ENCODE assay signal across 8 cellular contexts in genomic region chr12:57242691-57243454, GRCh38.
DNase-seq lines count a peak whose midpoint lies in the region; ATAC-seq and TF ChIP-seq lines count a peak whose summit lies in the region.

No MANE protein-coding gene starts in this region.

- TF ChIP-seq CTCF in astrocyte of the spinal cord (IDR thresholded peaks at IDR 0.05; ENCODE audit: low read depth, low read length): peak; percentile 77

- peak overlapping the region; percentile 31 for H3K4me3 ChIP-seq in astrocyte of the spinal cord (ENCODE audit: low read depth, low read length)

- in situ Hi-C loops in astrocyte of the spinal cord (cut with HindIII; ENCODE audit: low sequenced_read_pairs): no loop called here

- peak; percentile 89 for DNase-seq in COR-L47 (lab: John Stamatoyannopoulos, UW)
- peak; percentile 78 for DNase-seq in NCI-H1105 treated with DMSO at 0.1 percent for 48 hours (lab: John Stamatoyannopoulos, UW)
- DNase-seq in T-helper 1 cell: peak in 4 of 5 donors; percentile 42 to 67 (median 53)
- DNase-seq in astrocyte of the spinal cord (ENCODE audit: low read depth, low spot score): peak; percentile 47
- peak; percentile 83 for DNase-seq in iPS-NIHi11 (ENCODE audit: low spot score)
- DNase-seq in stimulated activated CD4-positive, alpha-beta T cell treated with anti-CD3 and anti-CD28 coated beads, Interleukin-4, amount 100 ng/mL, for 1 hour: peak; percentile 76
- no peak for DNase-seq in KG1 (lab: John Stamatoyannopoulos, UW)

- ATAC-seq in GM21360 (IDR thresholded peaks at IDR 0.05; ENCODE audit: unreplicated experiment): peak; percentile 32
